21 cellular contexts compared by ENCODE assay signal in genomic region chr4:70670332-70671014, GRCh38. TPM values are rescaled to one million over a fixed set of nuclear protein-coding genes. Genes with fewer than 3 reads are reported as not detected.
DNase-seq lines count a peak whose midpoint lies in the region; ATAC-seq, FAIRE-seq and TF ChIP-seq lines count a peak whose summit lies in the region.
"Had no signal": no experiment of that assay in that cellular context is flagged by ENCODE, and none has a peak within 500 bp of the region (broad histone marks: within the 10 kb centered on the region; RNA-seq: fewer than 3 reads in every experiment).

No MANE protein-coding gene starts in this region.

- H3K4me3 ChIP-seq in DOHH2 (ENCODE audit: low read length) = peak overlapping the region; percentile 85
- no peak overlapping the region for H3K4me3 ChIP-seq in K562
- no peak overlapping the region for H3K4me3 ChIP-seq in osteoblast (ENCODE audit: insufficient read depth, low read length)
- H3K4me3 ChIP-seq: GM12878, testis had no signal

- CTCF ChIA-PET in K562 (lab: Yijun Ruan, JAX; ENCODE audit: low intra/inter-chr PET ratio) = no interaction called here

- H3K79me2 ChIP-seq in DOHH2 (ENCODE audit: control insufficient read depth, low read length) (peaks cover 91% of the 10 kb centered on the region), K562 (ENCODE audit: control insufficient read depth, insufficient read depth, low read length) (no peaks in the 10 kb centered on the region), osteoblast (ENCODE audit: insufficient read depth, low read length) (no peaks in the 10 kb centered on the region)

- no peak overlapping the region for H3K4me3 Mint-ChIP-seq in activated CD4-positive, alpha-beta T cell treated with anti-CD3 and anti-CD28 coated beads, Interleukin-2, amount 10 ng/mL, durations not matched to agents 24 days and 14 days
- H3K4me3 Mint-ChIP-seq: activated naive CD8-positive, alpha-beta T cell treated with anti-CD3 and anti-CD28 coated beads for 36 hours; CD4-positive, CD25-positive, alpha-beta regulatory T cell had no signal

- H3K27ac Mint-ChIP-seq in activated CD4-positive, alpha-beta T cell treated with anti-CD3 and anti-CD28 coated beads, Interleukin-2, amount 10 ng/mL, durations not matched to agents 24 days and 14 days = no peak overlapping the region
- H3K27ac Mint-ChIP-seq: activated naive CD8-positive, alpha-beta T cell treated with anti-CD3 and anti-CD28 coated beads for 36 hours; CD4-positive, CD25-positive, alpha-beta regulatory T cell had no signal

- DNase-seq in HT1080 (ENCODE audit: low read depth) (peak; percentile 49), K562 (ENCODE audit: extremely low read depth in 1 of 4, low spot score in 3 of 4) (no peak), osteoblast (ENCODE audit: insufficient read length, low spot score, missing footprints) (peak; percentile 46)
- DNase-seq in effector CD8-positive, alpha-beta T cell (lab: John Stamatoyannopoulos, UW) = no peak
- no peak for DNase-seq in activated CD4-positive, alpha-beta T cell treated with anti-CD3 and anti-CD28 coated beads, Interleukin-2, amount 10 ng/mL, durations not matched to agents 24 days and 14 days
- no peak for DNase-seq in activated naive CD4-positive, alpha-beta T cell treated with anti-CD3 and anti-CD28 coated beads, Interleukin-2, amount 50 U/mL, for 16 hours
- DNase-seq: activated CD4-positive, alpha-beta T cell treated with anti-CD3 and anti-CD28 coated beads for 48 hours; activated naive CD8-positive, alpha-beta T cell treated with anti-CD3 and anti-CD28 coated beads for 36 hours; activated T-cell treated with anti-CD3 and anti-CD28 coated beads for 4 hours; CD4-positive, CD25-positive, alpha-beta regulatory T cell; DMS79 treated with DMSO at 0.1 percent for 48 hours; effector CD4-positive, alpha-beta T cell; H7; NCI-H1417; NCI-H345; stimulated activated CD4-positive, alpha-beta T cell treated with anti-CD3 and anti-CD28 coated beads, Interleukin-2, amount 100 ng/mL, for 48 hours; testis had no signal

- H3K9me1 ChIP-seq in K562 (ENCODE audit: control insufficient read depth, insufficient read depth, low read length) = no peaks in the 10 kb centered on the region

- peaks cover 82% of the 10 kb centered on the region for H3K4me1 ChIP-seq in DOHH2 (ENCODE audit: control insufficient read depth, low read length)
- no peaks in the 10 kb centered on the region for H3K4me1 ChIP-seq in K562 (replicated peaks in 1 of 2; ENCODE audit: control insufficient read depth in 2 of 2, insufficient read depth in 2 of 2, low read length in 2 of 2)
- H3K4me1 ChIP-seq in osteoblast (ENCODE audit: insufficient read depth, low read length) = peaks cover 27% of the 10 kb centered on the region
- H3K4me1 ChIP-seq: testis had no signal

- BruUV-seq in K562 (replicated peaks; lab: Mats Ljungman, UMichigan) = no TSS peak

- H2AFZ ChIP-seq in K562 (ENCODE audit: low read depth, low read length) (no peak overlapping the region), osteoblast (ENCODE audit: low read length) (no peak overlapping the region)

- no peaks in the 10 kb centered on the region for H3K9me2 ChIP-seq in DOHH2 (replicated peaks; ENCODE audit: control insufficient read depth, low read length)

- H4K20me1 ChIP-seq in DOHH2 (ENCODE audit: control insufficient read depth, insufficient read depth, low read depth, low read length) (no peaks in the 10 kb centered on the region), K562 (replicated peaks; ENCODE audit: control insufficient read depth, insufficient read depth, low read length) (no peaks in the 10 kb centered on the region), osteoblast (ENCODE audit: insufficient read depth, low read length) (no peaks in the 10 kb centered on the region)

- FAIRE-seq in K562 (lab: Jason Lieb, UNC) = no peak
- FAIRE-seq: GM12878 had no signal

- H3K36me3 Mint-ChIP-seq in activated CD4-positive, alpha-beta T cell treated with anti-CD3 and anti-CD28 coated beads, Interleukin-2, amount 10 ng/mL, durations not matched to agents 24 days and 14 days (ENCODE audit: low read depth) = no peaks in the 10 kb centered on the region
- H3K36me3 Mint-ChIP-seq: activated naive CD8-positive, alpha-beta T cell treated with anti-CD3 and anti-CD28 coated beads for 36 hours; CD4-positive, CD25-positive, alpha-beta regulatory T cell had no signal

- H3K27me3 ChIP-seq in DOHH2 (ENCODE audit: control insufficient read depth, low read length) (no peaks in the 10 kb centered on the region), K562 (ENCODE audit: control insufficient read depth in 2 of 2, insufficient read depth in 2 of 2, low read length in 2 of 2) (no peaks in the 10 kb centered on the region), osteoblast (ENCODE audit: insufficient read depth, low read length) (no peaks in the 10 kb centered on the region)
- H3K27me3 ChIP-seq: testis had no signal

- peaks cover 4% of the 10 kb centered on the region for H3K4me1 Mint-ChIP-seq in activated CD4-positive, alpha-beta T cell treated with anti-CD3 and anti-CD28 coated beads, Interleukin-2, amount 10 ng/mL, durations not matched to agents 24 days and 14 days
- H3K4me1 Mint-ChIP-seq: CD4-positive, CD25-positive, alpha-beta regulatory T cell had no signal

- 4% methylated on average over 5 of the region's 5 CpGs for WGBS in K562 (ENCODE audit: insufficient coverage, low coverage, missing lambda C conversion rate)

- POLR2A ChIA-PET in K562 (lab: Yijun Ruan, JAX) = interaction anchor here (1.4 kb wide), 1 partner anchor 13 kb away, joined by 3 read pairs; no protein-coding TSS in a partner anchor

- no peak overlapping the region for H3K9ac ChIP-seq in K562 (ENCODE audit: insufficient read depth in 1 of 2, low read depth in 2 of 2, low read length in 2 of 2)

- no peak for ATAC-seq in K562
- ATAC-seq in GM19463 (IDR thresholded peaks at IDR 0.05; ENCODE audit: unreplicated experiment) = no peak
- ATAC-seq: GM12878 had no signal

- TF ChIP-seq EP300 in K562 (IDR thresholded peaks at IDR 0.05; ENCODE audit: low read length) = no peak

- H3K27me3 Mint-ChIP-seq in activated CD4-positive, alpha-beta T cell treated with anti-CD3 and anti-CD28 coated beads, Interleukin-2, amount 10 ng/mL, durations not matched to agents 24 days and 14 days = peaks cover 27% of the 10 kb centered on the region

- H3K4me2 ChIP-seq in DOHH2 (ENCODE audit: low read length) = peak overlapping the region; percentile 98
- no peak overlapping the region for H3K4me2 ChIP-seq in K562 (ENCODE audit: insufficient read depth, low read length)
- peak overlapping the region; percentile 37 for H3K4me2 ChIP-seq in osteoblast (ENCODE audit: insufficient read depth, low read length)

- H3K9me3 ChIP-seq in DOHH2 (ENCODE audit: control insufficient read depth, insufficient read depth, low read length) (no peaks in the 10 kb centered on the region), K562 (replicated peaks; ENCODE audit: control insufficient read depth, insufficient read depth, low read depth, low read length) (no peaks in the 10 kb centered on the region), osteoblast (ENCODE audit: low read depth, low read length) (no peaks in the 10 kb centered on the region)
- H3K9me3 ChIP-seq: testis had no signal

- H3F3A ChIP-seq in DOHH2 (ENCODE audit: control insufficient read depth, insufficient read depth) = peaks cover 54% of the 10 kb centered on the region

- H3K36me3 ChIP-seq in DOHH2 (ENCODE audit: control insufficient read depth, low read length) = peaks cover 16% of the 10 kb centered on the region
- no peaks in the 10 kb centered on the region for H3K36me3 ChIP-seq in K562 (ENCODE audit: control insufficient read depth, insufficient read depth, low read length)
- no peaks in the 10 kb centered on the region for H3K36me3 ChIP-seq in osteoblast (ENCODE audit: insufficient read depth, low read length)

- in situ Hi-C loops in K562 (cut with MboI) = no loop called here

- no peak for TF ChIP-seq RAD21 in K562 (CRISPR knock-in tag; conservative IDR thresholded peaks at IDR 0.05 in 1 of 2, IDR thresholded peaks at IDR 0.05 in 1 of 2)

- H3K9me3 Mint-ChIP-seq in activated CD4-positive, alpha-beta T cell treated with anti-CD3 and anti-CD28 coated beads, Interleukin-2, amount 10 ng/mL, durations not matched to agents 24 days and 14 days = no peaks in the 10 kb centered on the region
- H3K9me3 Mint-ChIP-seq: activated naive CD8-positive, alpha-beta T cell treated with anti-CD3 and anti-CD28 coated beads for 36 hours had no signal

- peak overlapping the region; percentile 99 for H3K27ac ChIP-seq in DOHH2 (ENCODE audit: low read depth, low read length)
- no peak overlapping the region for H3K27ac ChIP-seq in K562 (ENCODE audit: extremely low read depth, low read depth, low read length)
- no peak overlapping the region for H3K27ac ChIP-seq in osteoblast (ENCODE audit: low read depth, low read length)
- H3K27ac ChIP-seq: testis had no signal

- TF ChIP-seq POLR2A in K562 (conservative IDR thresholded peaks at IDR 0.05) = no peak

- TF ChIP-seq CTCF in DOHH2 (IDR thresholded peaks at IDR 0.05; ENCODE audit: low read depth, low read length, poor library complexity, severe bottlenecking) (no peak), K562 (IDR thresholded peaks at IDR 0.05 in 2 of 3, conservative IDR thresholded peaks at IDR 0.05 in 1 of 3; ENCODE audit: insufficient read depth in 2 of 3, low read depth in 1 of 3, low read length in 3 of 3) (no peak), osteoblast (IDR thresholded peaks at IDR 0.05; ENCODE audit: extremely low read depth, low read depth, low read length) (no peak)

- intact Hi-C loops in K562 (cut with micrococcal nuclease) = no loop called here
- intact Hi-C loops in activated CD4-positive, alpha-beta T cell treated with anti-CD3 and anti-CD28 coated beads, Interleukin-2, amount 10 ng/mL, durations not matched to agents 24 days and 14 days (cut with micrococcal nuclease) = no loop called here

RNA-seq across cellular contexts. Expression of gene JCHAIN, which starts 4.2 kb away (rescaled TPM):
- total RNA-seq in HT1080 (2014; rRNA removed; shearing (Covaris generic)) = not detected in 2 replicates
- not detected in 2 replicates for polyA plus RNA-seq in HT1080 (2015; cell fraction: cytosol; rRNA removed)
- polyA plus RNA-seq in HT1080 (2015; cell fraction: nucleus; rRNA removed) = not detected in 2 replicates
- not detected in 2 replicates for total RNA-seq in K562 (2011; cell fraction: chromatin; rRNA removed; ENCODE audit: low replicate concordance)
- not detected in 2 replicates for total RNA-seq in K562 (2011; cell fraction: nucleolus; rRNA removed)
- not detected in 2 replicates for total RNA-seq in K562 (2011; cell fraction: nucleoplasm; rRNA removed)
- not detected in 2 replicates for total RNA-seq in K562 (2014; rRNA removed)
- not detected in 2 replicates for total RNA-seq in K562 (2014; rRNA removed; fragmentation: Illumina TruSeq; extraction: Trizol)
- not detected in 2 replicates for total RNA-seq in K562 (2015; rRNA removed; fragmentation: Illumina TruSeq; extraction: Trizol)
- total RNA-seq in K562 (2021) = 0.27 and 0.33 TPM in 2 replicates
- polyA plus RNA-seq in K562 (2011; rRNA removed) = 0.08 TPM in 1 of 2 replicates, not detected in the other
- not detected in 2 replicates for polyA plus RNA-seq in K562 (2011; cell fraction: cytosol; rRNA removed)
- polyA plus RNA-seq in K562 (2011; cell fraction: nucleus; rRNA removed) = not detected in 2 replicates
- polyA plus RNA-seq in K562 (2012) = 0.08 and 0.40 TPM in 2 replicates
- 0.32 TPM in 1 of 2 replicates, not detected in the other for polyA plus RNA-seq in K562 (2014; fragmentation: Illumina TruSeq; extraction: Trizol)
- polyA plus RNA-seq in K562 (2014; fragmentation: Nextera tagmentation; extraction: Ambion mirVana) = under 1 TPM; 0.04 to 0.20 TPM
- 0.68 TPM in 1 of 2 replicates, not detected in the other for polyA plus RNA-seq in K562 (2014; rRNA removed)
- not detected in 2 replicates for polyA minus RNA-seq in K562 (2011; rRNA and poly(A)+ RNA removed)
- polyA minus RNA-seq in K562 (2011; cell fraction: cytosol; rRNA and poly(A)+ RNA removed) = not detected in 2 replicates
- polyA minus RNA-seq in K562 (2011; cell fraction: nucleus; rRNA and poly(A)+ RNA removed) = not detected in 2 replicates
- total RNA-seq in osteoblast = 2.2 and 2.9 TPM in 2 replicates
- not detected in 2 replicates for total RNA-seq in activated CD4-positive, alpha-beta T cell treated with anti-CD3 and anti-CD28 coated beads, Interleukin-2, amount 10 ng/mL, durations not matched to agents 24 days and 14 days
- total RNA-seq: activated naive CD8-positive, alpha-beta T cell treated with anti-CD3 and anti-CD28 coated beads for 36 hours; H7 had no signal

RNA-seq across cellular contexts. Expression of gene UTP3, which starts 17.9 kb away (rescaled TPM):
- 39.7 and 57.2 TPM in 2 replicates for total RNA-seq in HT1080 (2014; rRNA removed; shearing (Covaris generic))
- polyA plus RNA-seq in HT1080 (2015; cell fraction: cytosol; rRNA removed) = 57.4 and 57.8 TPM in 2 replicates
- polyA plus RNA-seq in HT1080 (2015; cell fraction: nucleus; rRNA removed) = 76.6 and 78.3 TPM in 2 replicates
- total RNA-seq in K562 (2011; cell fraction: chromatin; rRNA removed; ENCODE audit: low replicate concordance) = 6.4 and 21.4 TPM in 2 replicates
- 6.3 and 6.5 TPM in 2 replicates for total RNA-seq in K562 (2011; cell fraction: nucleolus; rRNA removed)
- total RNA-seq in K562 (2011; cell fraction: nucleoplasm; rRNA removed) = 10.2 and 12.8 TPM in 2 replicates
- total RNA-seq in K562 (2014; rRNA removed) (32.2 and 34.0 TPM in 2 replicates), K562 (2014; rRNA removed; fragmentation: Illumina TruSeq; extraction: Trizol) (34.5 and 35.0 TPM in 2 replicates), K562 (2015; rRNA removed; fragmentation: Illumina TruSeq; extraction: Trizol) (30.6 and 32.4 TPM in 2 replicates), K562 (2021) (33.4 and 38.8 TPM in 2 replicates), osteoblast (14.5 and 15.0 TPM in 2 replicates)
- polyA plus RNA-seq in K562 (2011; rRNA removed) (17.2 and 30.9 TPM in 2 replicates), K562 (2014; fragmentation: Illumina TruSeq; extraction: Trizol) (59.1 and 69.3 TPM in 2 replicates), K562 (2014; fragmentation: Nextera tagmentation; extraction: Ambion mirVana) (10 to 100 TPM; 11.9 to 12.4 TPM), K562 (2014; rRNA removed) (54.6 and 64.8 TPM in 2 replicates)
- 12.1 and 15.7 TPM in 2 replicates for polyA plus RNA-seq in K562 (2011; cell fraction: cytosol; rRNA removed)
- polyA plus RNA-seq in K562 (2011; cell fraction: nucleus; rRNA removed) = 7.1 and 7.7 TPM in 2 replicates
- polyA plus RNA-seq in K562 (2012) = 35.7 and 50.1 TPM in 2 replicates
- 12.6 and 17.2 TPM in 2 replicates for polyA minus RNA-seq in K562 (2011; rRNA and poly(A)+ RNA removed)
- 6.4 and 9.3 TPM in 2 replicates for polyA minus RNA-seq in K562 (2011; cell fraction: cytosol; rRNA and poly(A)+ RNA removed)
- polyA minus RNA-seq in K562 (2011; cell fraction: nucleus; rRNA and poly(A)+ RNA removed) = 4.4 and 8.4 TPM in 2 replicates
- 45.9 and 47.6 TPM in 2 replicates for total RNA-seq in activated CD4-positive, alpha-beta T cell treated with anti-CD3 and anti-CD28 coated beads, Interleukin-2, amount 10 ng/mL, durations not matched to agents 24 days and 14 days

RNA-seq across cellular contexts. Expression of gene ENAM, which starts 41.9 kb away (rescaled TPM):
- 0.20 TPM in 1 of 2 replicates, not detected in the other for total RNA-seq in HT1080 (2014; rRNA removed; shearing (Covaris generic))
- 0.02 TPM in 1 of 2 replicates, not detected in the other for polyA plus RNA-seq in HT1080 (2015; cell fraction: cytosol; rRNA removed)
- polyA plus RNA-seq in HT1080 (2015; cell fraction: nucleus; rRNA removed) = 0.25 TPM in 1 of 2 replicates, not detected in the other
- not detected in 2 replicates for total RNA-seq in K562 (2011; cell fraction: chromatin; rRNA removed; ENCODE audit: low replicate concordance)
- not detected in 2 replicates for total RNA-seq in K562 (2011; cell fraction: nucleolus; rRNA removed)
- total RNA-seq in K562 (2011; cell fraction: nucleoplasm; rRNA removed) = not detected in 2 replicates
- 0.09 TPM in 1 of 2 replicates, not detected in the other for total RNA-seq in K562 (2014; rRNA removed)
- 0.13 TPM in 1 of 2 replicates, not detected in the other for total RNA-seq in K562 (2014; rRNA removed; fragmentation: Illumina TruSeq; extraction: Trizol)
- total RNA-seq in K562 (2015; rRNA removed; fragmentation: Illumina TruSeq; extraction: Trizol) = 0.04 and 0.08 TPM in 2 replicates
- 0.04 TPM in 1 of 2 replicates, not detected in the other for total RNA-seq in K562 (2021)
- not detected in 2 replicates for polyA plus RNA-seq in K562 (2011; rRNA removed)
- not detected in 2 replicates for polyA plus RNA-seq in K562 (2011; cell fraction: cytosol; rRNA removed)
- not detected in 2 replicates for polyA plus RNA-seq in K562 (2011; cell fraction: nucleus; rRNA removed)
- 0.07 TPM in 1 of 2 replicates, not detected in the other for polyA plus RNA-seq in K562 (2012)
- not detected in 2 replicates for polyA plus RNA-seq in K562 (2014; fragmentation: Illumina TruSeq; extraction: Trizol)
- polyA plus RNA-seq in K562 (2014; fragmentation: Nextera tagmentation; extraction: Ambion mirVana) = not detected
- polyA plus RNA-seq in K562 (2014; rRNA removed) = not detected in 2 replicates
- not detected in 2 replicates for polyA minus RNA-seq in K562 (2011; rRNA and poly(A)+ RNA removed)
- polyA minus RNA-seq in K562 (2011; cell fraction: cytosol; rRNA and poly(A)+ RNA removed) = not detected in 2 replicates
- not detected in 2 replicates for polyA minus RNA-seq in K562 (2011; cell fraction: nucleus; rRNA and poly(A)+ RNA removed)
- not detected in 2 replicates for total RNA-seq in osteoblast
- total RNA-seq in activated CD4-positive, alpha-beta T cell treated with anti-CD3 and anti-CD28 coated beads, Interleukin-2, amount 10 ng/mL, durations not matched to agents 24 days and 14 days = not detected in 2 replicates
- total RNA-seq: activated naive CD8-positive, alpha-beta T cell treated with anti-CD3 and anti-CD28 coated beads for 36 hours; CD4-positive, CD25-positive, alpha-beta regulatory T cell; H7; mesenteric fat pad had no signal
- polyA plus RNA-seq: CD4-positive, CD25-positive, alpha-beta regulatory T cell had no signal

RNA-seq across cellular contexts. Expression of gene RUFY3, which starts 51.3 kb away (rescaled TPM):
- total RNA-seq in HT1080 (2014; rRNA removed; shearing (Covaris generic)) = 7.9 and 10.6 TPM in 2 replicates
- 3.1 and 4.0 TPM in 2 replicates for polyA plus RNA-seq in HT1080 (2015; cell fraction: cytosol; rRNA removed)
- polyA plus RNA-seq in HT1080 (2015; cell fraction: nucleus; rRNA removed) = 26.9 and 35.7 TPM in 2 replicates
- 17.6 and 69.3 TPM in 2 replicates for total RNA-seq in K562 (2011; cell fraction: chromatin; rRNA removed; ENCODE audit: low replicate concordance)
- total RNA-seq in K562 (2011; cell fraction: nucleolus; rRNA removed) = 10.0 and 18.6 TPM in 2 replicates
- total RNA-seq in K562 (2011; cell fraction: nucleoplasm; rRNA removed) = 28.0 and 44.3 TPM in 2 replicates
- total RNA-seq in K562 (2014; rRNA removed) (20.0 and 22.2 TPM in 2 replicates), K562 (2014; rRNA removed; fragmentation: Illumina TruSeq; extraction: Trizol) (28.1 and 30.8 TPM in 2 replicates), K562 (2015; rRNA removed; fragmentation: Illumina TruSeq; extraction: Trizol) (25.0 and 25.3 TPM in 2 replicates), K562 (2021) (24.0 and 31.1 TPM in 2 replicates), osteoblast (82.5 and 90.2 TPM in 2 replicates)
- polyA plus RNA-seq in K562 (2011; rRNA removed) (18.2 and 21.5 TPM in 2 replicates), K562 (2014; fragmentation: Illumina TruSeq; extraction: Trizol) (16.0 and 18.6 TPM in 2 replicates), K562 (2014; fragmentation: Nextera tagmentation; extraction: Ambion mirVana) (1 to 10 TPM; 4.2 to 4.5 TPM), K562 (2014; rRNA removed) (15.1 and 15.4 TPM in 2 replicates)
- 4.5 and 4.7 TPM in 2 replicates for polyA plus RNA-seq in K562 (2011; cell fraction: cytosol; rRNA removed)
- 28.3 and 29.4 TPM in 2 replicates for polyA plus RNA-seq in K562 (2011; cell fraction: nucleus; rRNA removed)
- polyA plus RNA-seq in K562 (2012) = 11.2 and 23.7 TPM in 2 replicates
- 19.9 and 21.8 TPM in 2 replicates for polyA minus RNA-seq in K562 (2011; rRNA and poly(A)+ RNA removed)
- 9.9 and 16.1 TPM in 2 replicates for polyA minus RNA-seq in K562 (2011; cell fraction: cytosol; rRNA and poly(A)+ RNA removed)
- 13.6 and 17.3 TPM in 2 replicates for polyA minus RNA-seq in K562 (2011; cell fraction: nucleus; rRNA and poly(A)+ RNA removed)
- total RNA-seq in activated CD4-positive, alpha-beta T cell treated with anti-CD3 and anti-CD28 coated beads, Interleukin-2, amount 10 ng/mL, durations not matched to agents 24 days and 14 days = 11.5 and 14.8 TPM in 2 replicates

Comparison
In these comparisons a context has a peak if more than half of its experiments do, and no peak if none do; other contexts are left out.
1. DNase-seq: peak in HT1080 (single experiment) and osteoblast (single experiment); none in K562 (0 of 4), effector CD8-positive, alpha-beta T cell (single experiment), activated CD4-positive, alpha-beta T cell treated with anti-CD3 and anti-CD28 coated beads, Interleukin-2, amount 10 ng/mL, durations not matched to agents 24 days and 14 days (single experiment) and activated naive CD4-positive, alpha-beta T cell treated with anti-CD3 and anti-CD28 coated beads, Interleukin-2, amount 50 U/mL, for 16 hours (single experiment).